Comparison of ENCODE assay signal across 23 cellular contexts in genomic region chr10:74882831-74883230, GRCh38. TPM values are rescaled to one million over a fixed set of nuclear protein-coding genes. Genes with fewer than 3 reads are reported as not detected.
DNase-seq lines count a peak whose midpoint lies in the region; ATAC-seq and TF ChIP-seq lines count a peak whose summit lies in the region.
"Had no signal": no experiment of that assay in that cellular context is flagged by ENCODE, and none has a peak within 500 bp of the region (broad histone marks: within the 10 kb centered on the region; RNA-seq: fewer than 3 reads in every experiment).

No MANE protein-coding gene starts in this region.

- H3K4me3 ChIP-seq in astrocyte of the spinal cord (ENCODE audit: low read depth, low read length): no peak overlapping the region
- no peak overlapping the region for H3K4me3 ChIP-seq in fibroblast of pulmonary artery (replicated peaks; ENCODE audit: low read depth, low read length)
- H3K4me3 ChIP-seq in skeletal muscle satellite cell (ENCODE audit: low read length): no peak overlapping the region
- H3K4me3 ChIP-seq: esophagus squamous epithelium, pancreas, skin epidermis, upper lobe of right lung had no signal

- ATAC-seq in HG03095 (IDR thresholded peaks at IDR 0.05; ENCODE audit: unreplicated experiment): no peak
- ATAC-seq: activated CD4-positive, alpha-beta T cell treated with anti-CD3 and anti-CD28 coated beads for 36 hours; activated CD8-positive, alpha-beta T cell treated with anti-CD3 and anti-CD28 coated beads for 36 hours; pancreas; stimulated activated memory B cell treated with anti-CD40 and anti-IgM and Interleukin-4, amounts not matched to agents 10 μg/mL and 1 μg/mL and 100 μg/mL, for 72 hours had no signal

- no peak overlapping the region for H3K9ac ChIP-seq in skeletal muscle satellite cell (ENCODE audit: low read depth, low read length)
- H3K9ac ChIP-seq: KMS-11 had no signal

- H3K27me3 ChIP-seq in skeletal muscle satellite cell (ENCODE audit: control insufficient read depth, insufficient read depth, low read length): no peaks in the 10 kb centered on the region
- H3K27me3 ChIP-seq: esophagus squamous epithelium, pancreas, upper lobe of right lung had no signal

- in situ Hi-C loops in astrocyte of the spinal cord (cut with HindIII; ENCODE audit: low sequenced_read_pairs) (no loop called here), GM13976 (cut with MboI; ENCODE audit: low sequenced_read_pairs, unreplicated experiment) (no loop called here)

- no peaks in the 10 kb centered on the region for H3K9me3 ChIP-seq in skeletal muscle satellite cell (replicated peaks; ENCODE audit: low read length)
- H3K9me3 ChIP-seq: Caco-2, esophagus squamous epithelium, pancreas, upper lobe of right lung had no signal

- peak; percentile 12 for DNase-seq in DMS53 (lab: John Stamatoyannopoulos, UW)
- DNase-seq in DMS53 treated with DMSO at 0.1 percent for 48 hours (lab: John Stamatoyannopoulos, UW; ENCODE audit: unreplicated experiment): no peak
- peak; percentile 32 for DNase-seq in astrocyte of the spinal cord (ENCODE audit: low read depth, low spot score)
- DNase-seq in fibroblast of pulmonary artery (ENCODE audit: low read depth): peak; percentile 43
- no peak for DNase-seq in GM13976 (ENCODE audit: low spot score)
- DNase-seq in stimulated activated naive CD4-positive, alpha-beta T cell treated with Interleukin-2 at 50 U/mL for 16 hours (lab: John Stamatoyannopoulos, UW): no peak
- DNase-seq: activated CD4-positive, alpha-beta T cell treated with anti-CD3 and anti-CD28 coated beads for 36 hours; activated CD8-positive, alpha-beta T cell treated with anti-CD3 and anti-CD28 coated beads for 36 hours; anterior cingulate cortex; Caco-2; caudate nucleus; esophagus squamous epithelium; MV-4-11; NCI-H1436; NCI-H226; pancreas; substantia nigra; upper lobe of right lung had no signal

- H3K36me3 ChIP-seq in skeletal muscle satellite cell (ENCODE audit: insufficient read depth, low read length): no peaks in the 10 kb centered on the region
- H3K36me3 ChIP-seq: esophagus squamous epithelium, pancreas, upper lobe of right lung had no signal

- TF ChIP-seq CTCF in astrocyte of the spinal cord (IDR thresholded peaks at IDR 0.05; ENCODE audit: low read depth, low read length) (no peak), fibroblast of pulmonary artery (IDR thresholded peaks at IDR 0.05; ENCODE audit: low read length, missing control alignments) (no peak), GM13976 (IDR thresholded peaks at IDR 0.05; ENCODE audit: borderline replicate concordance, control extremely low read depth, extremely low read depth, insufficient read depth, missing control alignments) (no peak)

- H3K4me2 ChIP-seq in skeletal muscle satellite cell (ENCODE audit: low read length): peak overlapping the region; percentile 2
- H3K4me2 ChIP-seq: KMS-11 had no signal

- H3K4me1 ChIP-seq in skeletal muscle satellite cell (ENCODE audit: control insufficient read depth, insufficient read depth, low read length): peaks cover 21% of the 10 kb centered on the region
- H3K4me1 ChIP-seq: Caco-2 had no signal

RNA-seq across cellular contexts. Expression of gene KAT6B, which starts 56.4 kb away (rescaled TPM):
- total RNA-seq in skeletal muscle satellite cell (2012; rRNA removed): 11.6 and 12.9 TPM in 2 replicates

Comparison
In these comparisons a context has a peak if more than half of its experiments do, and no peak if none do; other contexts are left out.
1. DNase-seq: peak in DMS53 (single experiment), astrocyte of the spinal cord (single experiment) and fibroblast of pulmonary artery (single experiment); none in DMS53 treated with DMSO at 0.1 percent for 48 hours (single experiment), GM13976 (single experiment) and stimulated activated naive CD4-positive, alpha-beta T cell treated with Interleukin-2 at 50 U/mL for 16 hours (single experiment).